Comparison of ENCODE assay signal across 8 cellular contexts in genomic region chr7:128862571-128863432, GRCh38.
DNase-seq lines count a peak whose midpoint lies in the region; ATAC-seq lines count a peak whose summit lies in the region.

Gene ATP6V1F (plus strand): TSS chr7:128862856. CDS start chr7:128862905, 49 bp downstream.

- H3K27ac ChIP-seq in BLaER1 treated with 17β-estradiol and CSF1 and Interleukin-3, amounts not matched to agents 10 nM and 100 nM, result peak within 1 kb of the TSS; percentile 74 to 95 (median 83)

- H4K20me1 ChIP-seq in BLaER1 treated with 17β-estradiol and CSF1 and Interleukin-3, amounts not matched to agents 10 nM and 100 nM, result peaks cover 32 to 47% (median 43%) of the 10 kb centered on the region in 11 experiments

- H3K36me3 ChIP-seq in BLaER1 treated with 17β-estradiol and CSF1 and Interleukin-3, amounts not matched to agents 10 nM and 100 nM, result peaks cover 16 to 33% (median 23%) of the 10 kb centered on the region in 11 experiments

- ATAC-seq in GM19328 (IDR thresholded peaks at IDR 0.05; ENCODE audit: unreplicated experiment) (peak; percentile 79), HG03520 (IDR thresholded peaks at IDR 0.05; ENCODE audit: unreplicated experiment) (peak; percentile 74)

- peak within 1 kb of the TSS; percentile 77 to 96 (median 86) for H3K4me3 ChIP-seq in BLaER1 treated with 17β-estradiol and CSF1 and Interleukin-3, amounts not matched to agents 10 nM and 100 nM

- H3K9me3 ChIP-seq in BLaER1 treated with 17β-estradiol and CSF1 and Interleukin-3, amounts not matched to agents 10 nM and 100 nM (replicated peaks in 1 of 11), result no peaks in the 10 kb centered on the region

- H3K9ac ChIP-seq in BLaER1 treated with 17β-estradiol and CSF1 and Interleukin-3, amounts not matched to agents 10 nM and 100 nM, result peak within 1 kb of the TSS; percentile 80 to 96 (median 90)

- H3K27me3 ChIP-seq in BLaER1 treated with 17β-estradiol and CSF1 and Interleukin-3, amounts not matched to agents 10 nM and 100 nM, result peaks cover under 1 to 6% (median 4%) of the 10 kb centered on the region in 11 experiments; a peak in 17 of 22 replicates

- DNase-seq in NCI-H748 (lab: John Stamatoyannopoulos, UW; ENCODE audit: unreplicated experiment) (peak; percentile 97), cortex of kidney (lab: John Stamatoyannopoulos, UW) (peak; percentile 70), left kidney (ENCODE audit: low read depth, low spot score) (peak; percentile 99)
- peak; percentile 99 for DNase-seq in activated CD4-positive, alpha-beta T cell treated with anti-CD3 and anti-CD28 coated beads, Interleukin-2, amount 50 U/mL, for 1 hour
- peak; percentile 99 to 100 for DNase-seq in stimulated activated CD4-positive, alpha-beta T cell treated with anti-CD3 and anti-CD28 coated beads, Interleukin-2, amount 100 ng/mL, for 24 hours

- peak within 1 kb of the TSS; percentile 83 to 99 (median 91) for H3K4me2 ChIP-seq in BLaER1 treated with 17β-estradiol and CSF1 and Interleukin-3, amounts not matched to agents 10 nM and 100 nM

- peaks cover 30 to 50% (median 42%) of the 10 kb centered on the region in 10 experiments for H3K4me1 ChIP-seq in BLaER1 treated with 17β-estradiol and CSF1 and Interleukin-3, amounts not matched to agents 10 nM and 100 nM

Comparison
In these comparisons a context has a peak if more than half of its experiments do, and no peak if none do; other contexts are left out.
1. Peak in every context shown above with its lines: DNase-seq, ATAC-seq, H3K4me3 ChIP-seq and H3K27ac ChIP-seq.